Comparison of ENCODE assay signal across 8 cellular contexts in genomic region chr5:1801954-1802295, GRCh38. TPM values are rescaled to one million over a fixed set of nuclear protein-coding genes. Genes with fewer than 3 reads are reported as not detected.
DNase-seq lines count a peak whose midpoint lies in the region; ATAC-seq and TF ChIP-seq lines count a peak whose summit lies in the region.

No MANE protein-coding gene starts in this region.

- no peak for TF ChIP-seq EP300 in transverse colon (IDR thresholded peaks at IDR 0.05; ENCODE audit: low read depth)

- H3K27me3 ChIP-seq in CD8-positive, alpha-beta T cell (ENCODE audit: insufficient read depth, low read length) = no peaks in the 10 kb centered on the region
- H3K27me3 ChIP-seq in adrenal gland (no peaks in the 10 kb centered on the region), transverse colon (no peaks in the 10 kb centered on the region)

- peaks cover 70% of the 10 kb centered on the region for H3K4me1 Mint-ChIP-seq in CD8-positive, alpha-beta T cell (ENCODE audit: low read depth)
- H3K4me1 Mint-ChIP-seq in IgD-negative memory B cell = peaks cover 20 to 39% (median 31%) of the 10 kb centered on the region in 3 donors

- DNase-seq in CD8-positive, alpha-beta T cell = no peak
- DNase-seq in adrenal gland (no peak), left colon (peak in 1 of 2 donors; percentile 31), transverse colon (no peak), cerebellar nuclear complex (lab: John Stamatoyannopoulos, UW) (no peak)

- no peak for ATAC-seq in CD8-positive, alpha-beta T cell
- peak; percentile 15 for ATAC-seq in left colon
- ATAC-seq in GM19463 (IDR thresholded peaks at IDR 0.05; ENCODE audit: unreplicated experiment) = no peak
- ATAC-seq in HG02852 (IDR thresholded peaks at IDR 0.05; ENCODE audit: unreplicated experiment) = no peak

- no peak for TF ChIP-seq CTCF in CD8-positive, alpha-beta T cell (IDR thresholded peaks at IDR 0.05)
- TF ChIP-seq CTCF in adrenal gland (IDR thresholded peaks at IDR 0.05) (no peak), transverse colon (IDR thresholded peaks at IDR 0.05) (no peak)

- TF ChIP-seq POLR2A in adrenal gland (IDR thresholded peaks at IDR 0.05) (no peak), transverse colon (IDR thresholded peaks at IDR 0.05) (no peak)

- intact Hi-C loops in CD8-positive, alpha-beta T cell (cut with DNase I, micrococcal nuclease) = loop anchor here (1.0 to 5.0 kb wide), 3 partner anchors 9 to 910 kb away; partner anchors contain the start of genes BRD9 (in 2 of the 2) and TRIP13 (in 2 of the 2)
- intact Hi-C loops in adrenal gland (cut with DNase I) (no loop called here), left colon (cut with DNase I, micrococcal nuclease) (no loop called here), transverse colon (cut with DNase I; ENCODE audit: low total_unique reads) (no loop called here)

- peaks cover 42% of the 10 kb centered on the region for H3K36me3 ChIP-seq in CD8-positive, alpha-beta T cell (ENCODE audit: insufficient read depth, low read length)
- peaks cover 0 to 50% of the 10 kb centered on the region in 2 donors for H3K36me3 ChIP-seq in adrenal gland (replicated peaks in 1 of 2)
- peaks cover 0 to 22% (median 13%) of the 10 kb centered on the region in 4 donors for H3K36me3 ChIP-seq in transverse colon

- H3K4me3 ChIP-seq in CD8-positive, alpha-beta T cell (ENCODE audit: low read depth, low read length) = peak overlapping the region; percentile 94
- H3K4me3 ChIP-seq in adrenal gland = peak overlapping the region in 3 of 4 donors; percentile 52 to 79 (median 55)
- H3K4me3 ChIP-seq in transverse colon = peak overlapping the region; percentile 65 to 94 (median 80)

- H3K27me3 Mint-ChIP-seq in CD8-positive, alpha-beta T cell (ENCODE audit: low read depth) = no peaks in the 10 kb centered on the region
- H3K27me3 Mint-ChIP-seq in IgD-negative memory B cell = no peaks in the 10 kb centered on the region

- H3K36me3 Mint-ChIP-seq in CD8-positive, alpha-beta T cell = peaks cover 79% of the 10 kb centered on the region
- H3K36me3 Mint-ChIP-seq in IgD-negative memory B cell = peaks cover 7% of the 10 kb centered on the region

- POLR2A ChIA-PET in CD8-positive, alpha-beta T cell (lab: Charles Lee) = interaction anchor here (1.2 to 2.3 kb wide), 2 partner anchors 9 to 11 kb away, joined by 3 to 8 read pairs; no protein-coding TSS in a partner anchor

- in situ Hi-C loops in transverse colon (cut with MboI; ENCODE audit: low pct_ligation_motif_present in 1 of 4, low pct_unique_long_range_greater_than_20kb in 1 of 4, low sequenced_read_pairs in 3 of 4) = no loop called here

- H3K4me1 ChIP-seq in CD8-positive, alpha-beta T cell (ENCODE audit: insufficient read depth, low read length) = peaks cover 24% of the 10 kb centered on the region
- H3K4me1 ChIP-seq in adrenal gland (replicated peaks in 1 of 2) = peaks cover 7 to 16% of the 10 kb centered on the region in 2 donors
- H3K4me1 ChIP-seq in transverse colon = peaks cover 12 to 38% (median 21%) of the 10 kb centered on the region in 4 donors

- peak overlapping the region; percentile 99 for H3K4me3 Mint-ChIP-seq in CD8-positive, alpha-beta T cell
- peak overlapping the region; percentile 99 to 100 (median 99) for H3K4me3 Mint-ChIP-seq in IgD-negative memory B cell

- CTCF ChIA-PET in CD8-positive, alpha-beta T cell (lab: Charles Lee) = interaction anchor here (1.0 to 2.8 kb wide), 2 partner anchors 16 to 65 kb away, joined by 3 to 8 read pairs; no protein-coding TSS in a partner anchor

- peak overlapping the region; percentile 99 for H3K27ac Mint-ChIP-seq in CD8-positive, alpha-beta T cell
- H3K27ac Mint-ChIP-seq in IgD-negative memory B cell = peak overlapping the region in 2 of 3 donors; percentile 79 to 97

- no peaks in the 10 kb centered on the region for H3K9me3 Mint-ChIP-seq in CD8-positive, alpha-beta T cell
- no peaks in the 10 kb centered on the region for H3K9me3 Mint-ChIP-seq in IgD-negative memory B cell

- H3K27ac ChIP-seq in CD8-positive, alpha-beta T cell (ENCODE audit: low read depth, low read length) = peak overlapping the region; percentile 70
- H3K27ac ChIP-seq in adrenal gland = peak overlapping the region in 4 of 5 donors; percentile 81 to 90 (median 88)
- peak overlapping the region; percentile 84 to 90 (median 88) for H3K27ac ChIP-seq in transverse colon

- H3K9me3 ChIP-seq in CD8-positive, alpha-beta T cell (ENCODE audit: low read length) = no peaks in the 10 kb centered on the region
- H3K9me3 ChIP-seq in adrenal gland (replicated peaks in 1 of 3) = no peaks in the 10 kb centered on the region
- no peaks in the 10 kb centered on the region for H3K9me3 ChIP-seq in transverse colon

- 12 to 17% (median 14%) methylated on average over 7 of the region's 7 CpGs for WGBS in adrenal gland, 4 donors
- 9 to 15% methylated on average over 7 of the region's 7 CpGs for WGBS in transverse colon (ENCODE audit: low coverage in 1 of 2), 2 donors

RNA-seq across cellular contexts. Expression of gene NDUFS6, which starts 0.7 kb away (rescaled TPM):
- 10 to 100 TPM; 16.5 to 19.8 TPM for total RNA-seq in CD8-positive, alpha-beta T cell
- polyA plus RNA-seq in IgD-negative memory B cell = 66.5 TPM
- total RNA-seq in adrenal gland = 10 to 100 TPM; 23.3 to 75.8 (median 36.8) TPM
- polyA plus RNA-seq in adrenal gland = 10 to 100 TPM; 32.3 to 58.6 (median 58.5) TPM
- 10 to 100 TPM; 31.8 to 50.4 TPM for total RNA-seq in left colon
- total RNA-seq in transverse colon = 100 to 1,000 TPM in 1 of 4 donors, 10 to 100 TPM in 3; 36.4 to 133 (median 66.4) TPM

RNA-seq across cellular contexts. Expression of gene MRPL36, which starts 2.3 kb away (rescaled TPM):
- total RNA-seq in CD8-positive, alpha-beta T cell = 10 to 100 TPM; 11.6 to 12.7 TPM
- polyA plus RNA-seq in IgD-negative memory B cell = 66.9 TPM
- total RNA-seq in adrenal gland = 10 to 100 TPM; 23.3 to 97.4 (median 52.9) TPM
- polyA plus RNA-seq in adrenal gland = 10 to 100 TPM; 57.4 to 93.0 (median 67.0) TPM
- total RNA-seq in left colon = 10 to 100 TPM; 26.6 to 33.7 TPM
- total RNA-seq in transverse colon = 10 to 100 TPM; 26.7 to 37.4 (median 32.7) TPM

Comparison
In these comparisons a context has a peak if more than half of its experiments do, and no peak if none do; other contexts are left out.
1. intact Hi-C loops: an anchor here in CD8-positive, alpha-beta T cell (1.0 to 5.0 kb wide); none called in adrenal gland, left colon and transverse colon.